ENCODE assay signal across 15 cellular contexts in genomic region chr3:44984335-44984734, GRCh38. TPM values are rescaled to one million over a fixed set of nuclear protein-coding genes. Genes with fewer than 3 reads are reported as not detected.
A peak's percentile ranks its signal among the peaks of the same experiment; 100 is the strongest.
DNase-seq lines count a peak whose midpoint lies in the region; ATAC-seq and TF ChIP-seq lines count a peak whose summit lies in the region.
"Had no signal": no experiment of that assay in that cellular context is flagged by ENCODE, and none has a peak within 500 bp of the region (broad histone marks: within the 10 kb centered on the region; RNA-seq: fewer than 3 reads in every experiment).

No MANE protein-coding gene starts in this region.

- intact Hi-C loops in activated CD8-positive, alpha-beta T cell treated with anti-CD3 and anti-CD28 coated beads for 36 hours (cut with micrococcal nuclease), result no loop called here

- H3K27me3 Mint-ChIP-seq in activated CD8-positive, alpha-beta T cell treated with anti-CD3 and anti-CD28 coated beads for 36 hours, result no peaks in the 10 kb centered on the region
- H3K27me3 Mint-ChIP-seq in activated naive CD8-positive, alpha-beta T cell treated with anti-CD3 and anti-CD28 coated beads for 36 hours, result no peaks in the 10 kb centered on the region
- H3K27me3 Mint-ChIP-seq: activated CD4-positive, alpha-beta memory T cell treated with anti-CD3 and anti-CD28 coated beads, Interleukin-2, amount 10 ng/mL, durations not matched to agents 7 days and 5 days had no signal

- no peak overlapping the region for H3K4me3 Mint-ChIP-seq in activated CD8-positive, alpha-beta T cell treated with anti-CD3 and anti-CD28 coated beads for 36 hours
- no peak overlapping the region for H3K4me3 Mint-ChIP-seq in activated naive CD8-positive, alpha-beta T cell treated with anti-CD3 and anti-CD28 coated beads for 36 hours
- H3K4me3 Mint-ChIP-seq: activated CD4-positive, alpha-beta memory T cell treated with anti-CD3 and anti-CD28 coated beads, Interleukin-2, amount 10 ng/mL, durations not matched to agents 7 days and 5 days had no signal

- H3K36me3 Mint-ChIP-seq in activated CD8-positive, alpha-beta T cell treated with anti-CD3 and anti-CD28 coated beads for 36 hours (ENCODE audit: low read depth), result peaks cover 39% of the 10 kb centered on the region
- H3K36me3 Mint-ChIP-seq in activated naive CD8-positive, alpha-beta T cell treated with anti-CD3 and anti-CD28 coated beads for 36 hours, result peaks cover 30% of the 10 kb centered on the region

- TF ChIP-seq CTCF in activated CD8-positive, alpha-beta T cell treated with anti-CD3 and anti-CD28 coated beads for 36 hours (IDR thresholded peaks at IDR 0.05), result no peak

- peak overlapping the region in 12 of 21 experiments; percentile 4 to 82 (median 56) for H3K27ac ChIP-seq in skin epidermis

- DNase-seq in activated CD8-positive, alpha-beta memory T cell treated with anti-CD3 and anti-CD28 coated beads for 24 hours, result peak; percentile 41
- DNase-seq in activated CD8-positive, alpha-beta memory T cell treated with anti-CD3 and anti-CD28 coated beads, Interleukin-2, amount 50 U/mL, for 48 hours, result no peak
- DNase-seq in activated CD8-positive, alpha-beta T cell treated with anti-CD3 and anti-CD28 coated beads for 36 hours, result no peak
- no peak for DNase-seq in COR-L47 (lab: John Stamatoyannopoulos, UW)
- DNase-seq in NCI-H2227 treated with DMSO at 0.1 percent for 48 hours (lab: John Stamatoyannopoulos, UW), result no peak
- no peak for DNase-seq in activated naive CD8-positive, alpha-beta T cell treated with anti-CD3 and anti-CD28 coated beads for 36 hours
- DNase-seq: activated CD4-positive, alpha-beta memory T cell treated with anti-CD3 and anti-CD28 coated beads, Interleukin-2, amount 10 ng/mL, durations not matched to agents 7 days and 5 days; activated naive CD4-positive, alpha-beta T cell; IMR-90; kidney; NCI-H1417 treated with DMSO at 0.1 percent for 48 hours; testis had no signal

- peaks cover 60% of the 10 kb centered on the region for H3K4me1 Mint-ChIP-seq in activated CD8-positive, alpha-beta T cell treated with anti-CD3 and anti-CD28 coated beads for 36 hours (ENCODE audit: low read depth)
- peaks cover 63% of the 10 kb centered on the region for H3K4me1 Mint-ChIP-seq in activated naive CD8-positive, alpha-beta T cell treated with anti-CD3 and anti-CD28 coated beads for 36 hours

- H3K4me3 ChIP-seq in skin epidermis, result no peak overlapping the region
- H3K4me3 ChIP-seq: testis had no signal

- H3K9me3 Mint-ChIP-seq in activated CD8-positive, alpha-beta T cell treated with anti-CD3 and anti-CD28 coated beads for 36 hours, result no peaks in the 10 kb centered on the region
- no peaks in the 10 kb centered on the region for H3K9me3 Mint-ChIP-seq in activated naive CD8-positive, alpha-beta T cell treated with anti-CD3 and anti-CD28 coated beads for 36 hours
- H3K9me3 Mint-ChIP-seq: activated CD4-positive, alpha-beta memory T cell treated with anti-CD3 and anti-CD28 coated beads, Interleukin-2, amount 10 ng/mL, durations not matched to agents 7 days and 5 days had no signal

- CTCF ChIA-PET in activated CD8-positive, alpha-beta T cell treated with anti-CD3 and anti-CD28 coated beads for 36 hours (lab: Charles Lee), result interaction anchor here (0.9 to 3.2 kb wide), 3 partner anchors 9 to 52 kb away, joined by 3 to 24 read pairs (median 3); no protein-coding TSS in a partner anchor

- peak; percentile 59 for ATAC-seq in HG02885 (IDR thresholded peaks at IDR 0.05; ENCODE audit: poor library complexity, unreplicated experiment)
- ATAC-seq in activated CD8-positive, alpha-beta T cell treated with anti-CD3 and anti-CD28 coated beads for 36 hours, result peak; percentile 50

- POLR2A ChIA-PET in activated CD8-positive, alpha-beta T cell treated with anti-CD3 and anti-CD28 coated beads for 36 hours (lab: Charles Lee), result interaction anchor here (1.3 to 1.8 kb wide), 3 partner anchors 9 to 222 kb away, joined by 3 to 12 read pairs (median 5); partner anchors contain the start of genes EXOSC7 and ZDHHC3

- no peak overlapping the region for H3K27ac Mint-ChIP-seq in activated CD8-positive, alpha-beta T cell treated with anti-CD3 and anti-CD28 coated beads for 36 hours
- H3K27ac Mint-ChIP-seq in activated naive CD8-positive, alpha-beta T cell treated with anti-CD3 and anti-CD28 coated beads for 36 hours, result no peak overlapping the region
- H3K27ac Mint-ChIP-seq: activated CD4-positive, alpha-beta memory T cell treated with anti-CD3 and anti-CD28 coated beads, Interleukin-2, amount 10 ng/mL, durations not matched to agents 7 days and 5 days had no signal

RNA-seq across cellular contexts. Expression of gene EXOSC7, which starts 8.3 kb away (rescaled TPM):
- total RNA-seq in activated CD8-positive, alpha-beta T cell treated with anti-CD3 and anti-CD28 coated beads for 36 hours, result 10 to 100 TPM; 79.8 to 80.7 TPM
- 10 to 100 TPM; 91.6 to 92.0 TPM for total RNA-seq in activated naive CD8-positive, alpha-beta T cell treated with anti-CD3 and anti-CD28 coated beads for 36 hours

RNA-seq across cellular contexts. Expression of gene ZDHHC3, which starts 8.4 kb away (rescaled TPM):
- 10 to 100 TPM; 28.6 to 36.0 TPM for total RNA-seq in activated CD8-positive, alpha-beta T cell treated with anti-CD3 and anti-CD28 coated beads for 36 hours
- 10 to 100 TPM; 39.1 to 39.5 TPM for total RNA-seq in activated naive CD8-positive, alpha-beta T cell treated with anti-CD3 and anti-CD28 coated beads for 36 hours

RNA-seq across cellular contexts. Expression of gene CLEC3B, which starts 41.8 kb away (rescaled TPM):
- total RNA-seq in activated CD8-positive, alpha-beta T cell treated with anti-CD3 and anti-CD28 coated beads for 36 hours, result not detected
- not detected for total RNA-seq in activated naive CD8-positive, alpha-beta T cell treated with anti-CD3 and anti-CD28 coated beads for 36 hours
- total RNA-seq: activated CD4-positive, alpha-beta memory T cell treated with anti-CD3 and anti-CD28 coated beads, Interleukin-2, amount 10 ng/mL, durations not matched to agents 7 days and 5 days; glomerular endothelial cell had no signal
